In the genomic region with DNA sequence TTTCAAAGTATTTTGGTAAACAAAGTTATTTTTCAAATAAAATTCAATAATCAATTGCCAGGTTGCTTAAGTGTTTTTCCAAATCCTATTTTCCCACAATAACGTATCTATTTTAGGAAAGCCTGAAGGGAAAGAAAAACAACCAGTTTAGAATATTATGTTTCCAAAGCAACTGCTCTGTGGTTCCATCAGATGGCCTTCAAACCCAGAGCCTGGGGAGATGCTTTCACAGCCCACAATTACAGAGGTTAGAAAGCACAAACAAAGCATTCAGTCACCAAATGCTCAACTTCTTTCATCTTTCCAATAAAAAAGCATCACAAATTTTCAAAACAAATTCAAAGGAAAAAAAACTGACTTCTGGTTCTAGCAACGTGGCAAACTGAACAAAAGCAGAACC, we compare ENCODE assay signal across 18 cellular contexts.
DNase-seq lines count a peak whose midpoint lies in the region; ATAC-seq, FAIRE-seq and TF ChIP-seq lines count a peak whose summit lies in the region.
"Had no signal": no experiment of that assay in that cellular context is flagged by ENCODE, and none has a peak within 500 bp of the region (broad histone marks: within the 10 kb centered on the region; RNA-seq: fewer than 3 reads in every experiment).

No MANE protein-coding gene starts in this region.

- H3K4me1 Mint-ChIP-seq in HFFc6 (ENCODE audit: low read depth) (peaks cover 24% of the 10 kb centered on the region), astrocyte (ENCODE audit: low read depth, unreplicated experiment) (peaks cover 18% of the 10 kb centered on the region)

- FAIRE-seq in astrocyte (lab: Jason Lieb, UNC), result no peak

- no peaks in the 10 kb centered on the region for H3K9me3 ChIP-seq in astrocyte (ENCODE audit: insufficient read depth, low read depth, low read length)
- H3K9me3 ChIP-seq in skeletal muscle tissue (ENCODE audit: control insufficient read depth in 3 of 3, low read length in 3 of 3), result no peaks in the 10 kb centered on the region
- H3K9me3 ChIP-seq: left lung had no signal

- H3K27ac ChIP-seq in astrocyte (ENCODE audit: low read depth, low read length) (peak overlapping the region; percentile 43), skeletal muscle tissue (ENCODE audit: low read depth, low read length) (peak overlapping the region; percentile 46)
- H3K27ac ChIP-seq: parathyroid adenoma had no signal

- peaks cover 31% of the 10 kb centered on the region for H3K36me3 Mint-ChIP-seq in HFFc6 (ENCODE audit: low read depth)
- no peaks in the 10 kb centered on the region for H3K36me3 Mint-ChIP-seq in astrocyte (ENCODE audit: low read depth, unreplicated experiment)

- H3K79me2 ChIP-seq in astrocyte (ENCODE audit: insufficient read depth, low read length), result peaks cover 35% of the 10 kb centered on the region
- H3K79me2 ChIP-seq: parathyroid adenoma had no signal

- no peak overlapping the region for H3K4me3 ChIP-seq in astrocyte (ENCODE audit: insufficient read depth, low read depth, low read length)
- no peak overlapping the region for H3K4me3 ChIP-seq in skeletal muscle tissue (ENCODE audit: low read length in 3 of 3)
- H3K4me3 ChIP-seq: left lung had no signal

- no peak overlapping the region for H2AFZ ChIP-seq in astrocyte (ENCODE audit: low read depth, low read length)
- H2AFZ ChIP-seq: parathyroid adenoma had no signal

- H3K36me3 ChIP-seq in astrocyte (ENCODE audit: insufficient read depth, low read length) (peaks cover 8% of the 10 kb centered on the region), skeletal muscle tissue (ENCODE audit: control insufficient read depth in 3 of 3, insufficient read depth in 3 of 3, low read length in 3 of 3) (no peaks in the 10 kb centered on the region)

- peak overlapping the region; percentile 72 for H3K27ac Mint-ChIP-seq in HFFc6
- H3K27ac Mint-ChIP-seq in astrocyte (ENCODE audit: unreplicated experiment), result peak overlapping the region; percentile 60
- H3K27ac Mint-ChIP-seq: activated CD8-positive, alpha-beta memory T cell treated with anti-CD3 and anti-CD28 coated beads, Interleukin-2, amount 10 ng/mL, durations not matched to agents 7 days and 5 days had no signal

- no peak overlapping the region for H3K4me3 Mint-ChIP-seq in HFFc6
- H3K4me3 Mint-ChIP-seq in astrocyte (ENCODE audit: unreplicated experiment), result no peak overlapping the region
- H3K4me3 Mint-ChIP-seq: activated CD8-positive, alpha-beta memory T cell treated with anti-CD3 and anti-CD28 coated beads, Interleukin-2, amount 10 ng/mL, durations not matched to agents 7 days and 5 days; activated naive CD8-positive, alpha-beta T cell; stimulated activated naive B cell treated with anti-CD40 and anti-IgM and Interleukin-4, amounts not matched to agents 10 μg/mL and 1 μg/mL and 100 μg/mL, for 72 hours had no signal

- H4K20me1 ChIP-seq in astrocyte (ENCODE audit: insufficient read depth, low read length), result peaks cover 31% of the 10 kb centered on the region

- no peaks in the 10 kb centered on the region for H3K9me3 Mint-ChIP-seq in HFFc6
- no peaks in the 10 kb centered on the region for H3K9me3 Mint-ChIP-seq in astrocyte (ENCODE audit: unreplicated experiment)
- H3K9me3 Mint-ChIP-seq: CD4-positive, alpha-beta memory T cell; stimulated activated naive B cell treated with anti-CD40 and anti-IgM and Interleukin-4, amounts not matched to agents 10 μg/mL and 1 μg/mL and 100 μg/mL, for 72 hours had no signal

- H3K27me3 Mint-ChIP-seq in HFFc6 (ENCODE audit: insufficient read depth) (no peaks in the 10 kb centered on the region; the same call in 1 of the 2 replicates), astrocyte (ENCODE audit: low read depth, unreplicated experiment) (no peaks in the 10 kb centered on the region)
- H3K27me3 Mint-ChIP-seq: activated CD8-positive, alpha-beta memory T cell treated with anti-CD3 and anti-CD28 coated beads, Interleukin-2, amount 10 ng/mL, durations not matched to agents 7 days and 5 days; activated naive CD8-positive, alpha-beta T cell; CD4-positive, alpha-beta memory T cell; stimulated activated naive B cell treated with anti-CD40 and anti-IgM and Interleukin-4, amounts not matched to agents 10 μg/mL and 1 μg/mL and 100 μg/mL, for 72 hours had no signal

- TF ChIP-seq CTCF in HFFc6 (IDR thresholded peaks at IDR 0.05) (no peak), astrocyte (IDR thresholded peaks at IDR 0.05; ENCODE audit: insufficient read depth, low read depth, low read length) (no peak)

- H3K27me3 ChIP-seq in astrocyte (ENCODE audit: insufficient read depth, low read length) (no peaks in the 10 kb centered on the region), skeletal muscle tissue (ENCODE audit: control insufficient read depth in 3 of 3, insufficient read depth in 3 of 3, low read length in 3 of 3) (no peaks in the 10 kb centered on the region)
- H3K27me3 ChIP-seq: left lung had no signal

- H3K9ac ChIP-seq in astrocyte (ENCODE audit: low read length), result peak overlapping the region; percentile 35
- no peak overlapping the region for H3K9ac ChIP-seq in skeletal muscle tissue (ENCODE audit: low read depth in 1 of 3, low read length in 3 of 3)
- H3K9ac ChIP-seq: parathyroid adenoma had no signal

- peak; percentile 18 for DNase-seq in HFFc6
- no peak for DNase-seq in astrocyte (ENCODE audit: low read depth)
- peak; percentile 54 for DNase-seq in globus pallidus (ENCODE audit: low spot score)
- DNase-seq in COLO668 (lab: John Stamatoyannopoulos, UW; ENCODE audit: unreplicated experiment), result no peak
- DNase-seq: activated CD8-positive, alpha-beta memory T cell treated with anti-CD3 and anti-CD28 coated beads, Interleukin-2, amount 10 ng/mL, durations not matched to agents 7 days and 5 days; CD4-positive, alpha-beta memory T cell; effector memory CD4-positive, alpha-beta T cell; glutamatergic neuron; IMR-90; left lung; SHP77 treated with DMSO at 0.1 percent for 48 hours; stimulated activated naive B cell treated with anti-CD40 and anti-IgM and Interleukin-4, amounts not matched to agents 10 μg/mL and 1 μg/mL and 100 μg/mL, for 72 hours had no signal

- no peak overlapping the region for H3K4me2 ChIP-seq in astrocyte (ENCODE audit: low read length)

- H3K4me1 ChIP-seq in astrocyte (ENCODE audit: insufficient read depth, low read length) (peaks cover 3% of the 10 kb centered on the region), skeletal muscle tissue (ENCODE audit: control insufficient read depth in 3 of 3, insufficient read depth in 3 of 3, low read length in 3 of 3) (peaks cover 4 to 13% (median 9%) of the 10 kb centered on the region in 3 donors)

- ATAC-seq in GM21390 (IDR thresholded peaks at IDR 0.05; ENCODE audit: unreplicated experiment), result no peak
- ATAC-seq in GM19324 (IDR thresholded peaks at IDR 0.05; ENCODE audit: low FRiP score, unreplicated experiment), result no peak
- ATAC-seq in HG02642 (IDR thresholded peaks at IDR 0.05; ENCODE audit: poor library complexity, unreplicated experiment), result no peak
- ATAC-seq: activated CD8-positive, alpha-beta memory T cell treated with anti-CD3 and anti-CD28 coated beads, Interleukin-2, amount 10 ng/mL, durations not matched to agents 7 days and 5 days; stimulated activated naive B cell treated with anti-CD40 and anti-IgM and Interleukin-4, amounts not matched to agents 10 μg/mL and 1 μg/mL and 100 μg/mL, for 72 hours had no signal

Comparison
In these comparisons a context has a peak if more than half of its experiments do, and no peak if none do; other contexts are left out.
1. DNase-seq: peak in HFFc6 (single experiment) and globus pallidus (single experiment); none in astrocyte (single experiment) and COLO668 (single experiment).